Comparison of ENCODE assay signal across 1 cellular context in the genomic region with DNA sequence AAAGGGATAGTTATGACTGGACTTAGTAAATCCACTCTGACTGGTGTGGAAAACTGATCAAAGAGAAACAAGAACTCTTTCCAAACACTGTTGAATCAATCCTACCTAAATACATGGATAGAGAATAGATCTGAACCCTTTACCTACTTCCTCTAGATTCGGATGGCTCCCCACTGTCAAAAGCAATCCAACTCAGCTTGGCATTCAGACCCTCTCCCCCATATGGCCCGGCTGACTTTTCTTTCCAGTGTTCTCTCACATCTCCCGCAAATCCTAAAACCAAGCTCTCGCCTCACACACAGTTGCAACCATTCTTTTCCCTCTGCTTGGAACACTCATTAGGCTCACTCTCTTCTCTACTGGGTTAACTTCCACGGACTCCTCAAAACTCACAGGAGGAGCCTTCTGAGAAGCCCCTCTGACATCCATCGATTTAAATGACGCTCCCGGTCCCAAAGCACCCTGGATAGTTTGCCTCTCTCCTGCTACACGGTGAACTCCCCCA.
TF ChIP-seq lines count a peak whose summit lies in the region.

No MANE protein-coding gene starts in this region.

TF ChIP-seq in HepG2, 621 proteins besides CTCF, POLR2A, EP300 and RAD21:
- TF ChIP-seq, protein P1, sequence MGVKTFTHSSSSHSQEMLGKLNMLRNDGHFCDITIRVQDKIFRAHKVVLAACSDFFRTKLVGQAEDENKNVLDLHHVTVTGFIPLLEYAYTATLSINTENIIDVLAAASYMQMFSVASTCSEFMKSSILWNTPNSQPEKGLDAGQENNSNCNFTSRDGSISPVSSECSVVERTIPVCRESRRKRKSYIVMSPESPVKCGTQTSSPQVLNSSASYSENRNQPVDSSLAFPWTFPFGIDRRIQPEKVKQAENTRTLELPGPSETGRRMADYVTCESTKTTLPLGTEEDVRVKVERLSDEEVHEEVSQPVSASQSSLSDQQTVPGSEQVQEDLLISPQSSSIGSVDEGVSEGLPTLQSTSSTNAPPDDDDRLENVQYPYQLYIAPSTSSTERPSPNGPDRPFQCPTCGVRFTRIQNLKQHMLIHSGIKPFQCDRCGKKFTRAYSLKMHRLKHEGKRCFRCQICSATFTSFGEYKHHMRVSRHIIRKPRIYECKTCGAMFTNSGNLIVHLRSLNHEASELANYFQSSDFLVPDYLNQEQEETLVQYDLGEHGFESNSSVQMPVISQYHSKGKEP (CRISPR knock-in tag; IDR thresholded peaks at IDR 0.05), result no peak
- TF ChIP-seq ZNF234 (CRISPR knock-in tag; conservative IDR thresholded peaks at IDR 0.05), result peak; percentile 29; the same call in 1 of the 2 replicates
- TF ChIP-seq SPEN (CRISPR knock-in tag; IDR thresholded peaks at IDR 0.05; ENCODE audit: low read depth), result 0 out of 2 replicates have a peak, but pooled peaks have one; percentile 8
- peak; percentile 7; the same call in 1 of the 2 replicates for TF ChIP-seq ATF1 (CRISPR knock-in tag; IDR thresholded peaks at IDR 0.05)
TF ChIP-seq in HepG2: peak in this region for 3.
